ENCODE assay signal across 12 cellular contexts in genomic region chr17:42246515-42246914, GRCh38. TPM values are rescaled to one million over a fixed set of nuclear protein-coding genes. Genes with fewer than 3 reads are reported as not detected.
A peak's percentile ranks its signal among the peaks of the same experiment; 100 is the strongest.
DNase-seq lines count a peak whose midpoint lies in the region; ATAC-seq and TF ChIP-seq lines count a peak whose summit lies in the region.
"Had no signal": no experiment of that assay in that cellular context is flagged by ENCODE, and none has a peak within 500 bp of the region (broad histone marks: within the 10 kb centered on the region; RNA-seq: fewer than 3 reads in every experiment).

No MANE protein-coding gene starts in this region.

- H3K36me3 Mint-ChIP-seq in activated naive CD8-positive, alpha-beta T cell = no peaks in the 10 kb centered on the region

- no peaks in the 10 kb centered on the region for H3K36me3 ChIP-seq in breast epithelium
- no peaks in the 10 kb centered on the region for H3K36me3 ChIP-seq in mammary epithelial cell (ENCODE audit: insufficient read depth, low read length)
- no peaks in the 10 kb centered on the region for H3K36me3 ChIP-seq in mesenchymal stem cell (ENCODE audit: control insufficient read depth in 1 of 2, insufficient read depth in 2 of 2, low read depth in 1 of 2, low read length in 2 of 2)
- no peaks in the 10 kb centered on the region for H3K36me3 ChIP-seq in upper lobe of left lung
- no peaks in the 10 kb centered on the region for H3K36me3 ChIP-seq in mucosa of descending colon (ENCODE audit: low read depth)
- H3K36me3 ChIP-seq: tibial artery had no signal

- no peak overlapping the region for H2BK120ac ChIP-seq in mesenchymal stem cell (ENCODE audit: low read depth, low read length)

- no peak overlapping the region for H4K8ac ChIP-seq in mesenchymal stem cell (ENCODE audit: low read length)

- TF ChIP-seq CTCF in breast epithelium (IDR thresholded peaks at IDR 0.05) (no peak), mammary epithelial cell (conservative IDR thresholded peaks at IDR 0.05 in 1 of 2, IDR thresholded peaks at IDR 0.05 in 1 of 2; ENCODE audit: extremely low read depth in 1 of 2, insufficient read depth in 1 of 2, low read depth in 1 of 2, low read length in 2 of 2) (no peak), upper lobe of left lung (IDR thresholded peaks at IDR 0.05) (no peak), mucosa of descending colon (IDR thresholded peaks at IDR 0.05) (no peak), coronary artery (IDR thresholded peaks at IDR 0.05) (no peak)

- no peak for DNase-seq in breast epithelium (ENCODE audit: low spot score in 2 of 2)
- DNase-seq in mammary epithelial cell = no peak
- peak; percentile 46 for DNase-seq in mesenchymal stem cell
- DNase-seq in upper lobe of left lung = no peak
- no peak for DNase-seq in mucosa of descending colon
- no peak for DNase-seq in coronary artery (ENCODE audit: low spot score)
- DNase-seq in glomerular visceral epithelial cell (ENCODE audit: extremely low spot score) = no peak
- DNase-seq: NCI-H1092 treated with DMSO at 0.1 percent for 48 hours; NCI-H524; stimulated activated CD4-positive, alpha-beta T cell treated with anti-CD3 and anti-CD28 coated beads, Interleukin-4, amount 100 ng/mL, for 4 hours; tibial artery had no signal

- no peak for TF ChIP-seq EP300 in upper lobe of left lung (IDR thresholded peaks at IDR 0.05)

- no peaks in the 10 kb centered on the region for H3K9me3 ChIP-seq in breast epithelium
- H3K9me3 ChIP-seq in mammary epithelial cell (replicated peaks; ENCODE audit: insufficient read depth, low read length) = peaks cover 2% of the 10 kb centered on the region
- no peaks in the 10 kb centered on the region for H3K9me3 ChIP-seq in mesenchymal stem cell (ENCODE audit: control insufficient read depth, low read length)
- no peaks in the 10 kb centered on the region for H3K9me3 ChIP-seq in upper lobe of left lung
- H3K9me3 ChIP-seq in mucosa of descending colon = no peaks in the 10 kb centered on the region
- H3K9me3 ChIP-seq: tibial artery had no signal

- H2AK5ac ChIP-seq in mesenchymal stem cell (ENCODE audit: low read length, severe bottlenecking) = no peak overlapping the region

- no peaks in the 10 kb centered on the region for H3K27me3 Mint-ChIP-seq in activated naive CD8-positive, alpha-beta T cell

- H2BK15ac ChIP-seq in mesenchymal stem cell (ENCODE audit: low read depth, poor library complexity, severe bottlenecking) = no peak overlapping the region

- dilution Hi-C loops in mammary epithelial cell (cut with HindIII; ENCODE audit: low sequenced_read_pairs) = no loop called here

- H2BK5ac ChIP-seq in mesenchymal stem cell (ENCODE audit: low read depth, low read length, poor library complexity, severe bottlenecking) = no peak overlapping the region

- in situ Hi-C loops in mammary epithelial cell (cut with MboI; ENCODE audit: low sequenced_read_pairs in 2 of 2) = no loop called here

- no peak overlapping the region for H4K91ac ChIP-seq in mesenchymal stem cell (ENCODE audit: low read length)

- H3K23ac ChIP-seq in mesenchymal stem cell (ENCODE audit: low read length in 2 of 2) = no peak overlapping the region

- TF ChIP-seq POLR2A in breast epithelium (IDR thresholded peaks at IDR 0.05) (no peak), upper lobe of left lung (IDR thresholded peaks at IDR 0.05) (no peak)

- ATAC-seq in upper lobe of left lung (ENCODE audit: low FRiP score in 2 of 2) (no peak), mucosa of descending colon (no peak)

- 92% methylated on average over 7 of the region's 7 CpGs for WGBS in mammary epithelial cell (ENCODE audit: low coverage, missing lambda C conversion rate)
- 78% methylated on average over 7 of the region's 7 CpGs for WGBS in mesenchymal stem cell
- WGBS in upper lobe of left lung, 2 donors = 69 to 72% methylated on average over 7 of the region's 7 CpGs

- intact Hi-C loops in breast epithelium (cut with DNase I; ENCODE audit: low total_unique reads) (no loop called here), mammary epithelial cell (cut with micrococcal nuclease) (no loop called here), mucosa of descending colon (cut with DNase I, micrococcal nuclease) (no loop called here)

- peaks cover 14% of the 10 kb centered on the region for H3K79me2 ChIP-seq in mammary epithelial cell (ENCODE audit: insufficient read depth, low read length)

- no peak overlapping the region for H3K18ac ChIP-seq in mesenchymal stem cell (ENCODE audit: low read depth in 1 of 2, low read length in 2 of 2)

- H3K4me3 ChIP-seq in breast epithelium (no peak overlapping the region), mammary epithelial cell (replicated peaks in 1 of 3; ENCODE audit: insufficient read depth in 1 of 3, low read depth in 2 of 3, low read length in 3 of 3) (no peak overlapping the region), mesenchymal stem cell (ENCODE audit: insufficient read depth in 1 of 2, low read depth in 1 of 2, low read length in 2 of 2) (no peak overlapping the region), upper lobe of left lung (no peak overlapping the region), mucosa of descending colon (no peak overlapping the region), coronary artery (no peak overlapping the region)
- H3K4me3 ChIP-seq: tibial artery had no signal

- H4K20me1 ChIP-seq in mammary epithelial cell (ENCODE audit: insufficient read depth, low read length) = no peaks in the 10 kb centered on the region

- H3K27ac Mint-ChIP-seq in activated naive CD8-positive, alpha-beta T cell = peak overlapping the region; percentile 98

- CTCF ChIA-PET in mammary epithelial cell (lab: Charles Lee; ENCODE audit: low non-redundant PET) = no interaction called here

- H3K14ac ChIP-seq in mesenchymal stem cell (ENCODE audit: low read length in 2 of 2) = no peak overlapping the region

- peak overlapping the region; percentile 66 for H3K4me3 Mint-ChIP-seq in activated naive CD8-positive, alpha-beta T cell

- H3K4me1 ChIP-seq in breast epithelium (no peaks in the 10 kb centered on the region), mammary epithelial cell (ENCODE audit: insufficient read depth, low read length) (no peaks in the 10 kb centered on the region), mesenchymal stem cell (ENCODE audit: control insufficient read depth, insufficient read depth, low read depth, low read length) (peaks cover 2% of the 10 kb centered on the region), upper lobe of left lung (peaks cover 24 to 67% (median 43%) of the 10 kb centered on the region in 4 donors), mucosa of descending colon (ENCODE audit: low read depth) (no peaks in the 10 kb centered on the region)

- no peaks in the 10 kb centered on the region for H3K27me3 ChIP-seq in breast epithelium
- no peaks in the 10 kb centered on the region for H3K27me3 ChIP-seq in mammary epithelial cell (ENCODE audit: insufficient read depth, low read length)
- no peaks in the 10 kb centered on the region for H3K27me3 ChIP-seq in mesenchymal stem cell (ENCODE audit: control insufficient read depth in 1 of 2, insufficient read depth in 1 of 2, low read length in 2 of 2)
- no peaks in the 10 kb centered on the region for H3K27me3 ChIP-seq in upper lobe of left lung
- H3K27me3 ChIP-seq: tibial artery had no signal

- H2BK12ac ChIP-seq in mesenchymal stem cell (ENCODE audit: low read length in 2 of 2) = no peak overlapping the region

- peaks cover 25% of the 10 kb centered on the region for H3K79me1 ChIP-seq in mesenchymal stem cell (replicated peaks; ENCODE audit: low read length, poor library complexity, severe bottlenecking)

- H3K9ac ChIP-seq in mammary epithelial cell (ENCODE audit: insufficient read depth, low read length) (no peak overlapping the region), mesenchymal stem cell (ENCODE audit: low read length) (no peak overlapping the region)

- no peak overlapping the region for H3K4ac ChIP-seq in mesenchymal stem cell (ENCODE audit: low read depth in 1 of 2, low read length in 2 of 2)

- no peaks in the 10 kb centered on the region for H3K9me3 Mint-ChIP-seq in activated naive CD8-positive, alpha-beta T cell (ENCODE audit: low read depth)

- BruUV-seq in mammary epithelial cell (replicated peaks; lab: Mats Ljungman, UMichigan) = no TSS peak

- H2AFZ ChIP-seq in mammary epithelial cell (ENCODE audit: low read depth, low read length) = no peak overlapping the region
- H2AFZ ChIP-seq in mesenchymal stem cell (ENCODE audit: low read depth, low read length) = no peak overlapping the region

- peak overlapping the region; percentile 37 to 45 for H3K27ac ChIP-seq in breast epithelium
- H3K27ac ChIP-seq in mammary epithelial cell (ENCODE audit: insufficient read depth, low read depth, low read length) = no peak overlapping the region
- no peak overlapping the region for H3K27ac ChIP-seq in mesenchymal stem cell (ENCODE audit: low read length, poor library complexity, severe bottlenecking)
- peak overlapping the region; percentile 9 to 96 (median 91) for H3K27ac ChIP-seq in upper lobe of left lung
- H3K27ac ChIP-seq in coronary artery = peak overlapping the region in 1 of 2 donors; percentile 48

- H3K4me1 Mint-ChIP-seq in activated naive CD8-positive, alpha-beta T cell (ENCODE audit: low read depth) = peaks cover 67% of the 10 kb centered on the region

- no peak overlapping the region for H3K4me2 ChIP-seq in mammary epithelial cell (ENCODE audit: insufficient read depth, low read depth, low read length)
- H3K4me2 ChIP-seq in mesenchymal stem cell (ENCODE audit: low read length, poor library complexity, severe bottlenecking) = no peak overlapping the region

RNA-seq across cellular contexts. Expression of gene STAT5B, which starts 29.7 kb away (rescaled TPM):
- total RNA-seq in breast epithelium (100 to 1,000 TPM in 2 of 3 donors, 10 to 100 TPM in 1; 97.2 to 130 (median 101) TPM), mammary epithelial cell (10 to 100 TPM; 20.0 to 20.5 TPM), upper lobe of left lung (100 to 1,000 TPM in 1 of 6 donors, 10 to 100 TPM in 5; 48.6 to 115 (median 66.3) TPM), mucosa of descending colon (10 to 100 TPM; 30.1 to 93.0 (median 32.2) TPM)
- polyA plus RNA-seq in mammary epithelial cell = 13.3 TPM
- 82.6 TPM for polyA minus RNA-seq in mammary epithelial cell
- polyA plus RNA-seq in mesenchymal stem cell (2013, experiment 1 of 2) = 12.3 TPM
- polyA plus RNA-seq in mesenchymal stem cell (2013, experiment 2 of 2) = 11.9 TPM

RNA-seq across cellular contexts. Expression of gene STAT5A, which starts 41.8 kb away (rescaled TPM):
- total RNA-seq in breast epithelium = 100 to 1,000 TPM in 1 of 3 donors, 10 to 100 TPM in 2; 72.8 to 363 (median 78.9) TPM
- 10 to 100 TPM in 1 of 2 donors, 1 to 10 TPM in 1; 1.7 to 10.5 TPM for total RNA-seq in mammary epithelial cell
- 1.2 TPM for polyA plus RNA-seq in mammary epithelial cell
- polyA minus RNA-seq in mammary epithelial cell = 5.2 TPM
- 4.0 TPM for polyA plus RNA-seq in mesenchymal stem cell (2013, experiment 1 of 2)
- polyA plus RNA-seq in mesenchymal stem cell (2013, experiment 2 of 2) = 3.2 TPM
- 100 to 1,000 TPM in 1 of 6 donors, 10 to 100 TPM in 5; 33.7 to 119 (median 70.3) TPM for total RNA-seq in upper lobe of left lung
- 10 to 100 TPM; 26.4 to 53.7 (median 29.7) TPM for total RNA-seq in mucosa of descending colon

RNA-seq across cellular contexts. Expression of gene GHDC, which starts 52.2 kb away (rescaled TPM):
- 10 to 100 TPM; 29.1 to 53.0 (median 33.1) TPM for total RNA-seq in breast epithelium
- total RNA-seq in mammary epithelial cell = 10 to 100 TPM; 10.9 to 24.8 TPM
- polyA plus RNA-seq in mammary epithelial cell = 7.6 TPM
- 3.0 TPM for polyA minus RNA-seq in mammary epithelial cell
- 0.65 TPM for polyA plus RNA-seq in mesenchymal stem cell (2013, experiment 1 of 2)
- 0.59 TPM for polyA plus RNA-seq in mesenchymal stem cell (2013, experiment 2 of 2)
- 10 to 100 TPM; 24.3 to 40.9 (median 33.0) TPM for total RNA-seq in upper lobe of left lung
- 10 to 100 TPM; 21.9 to 22.2 (median 22.0) TPM for total RNA-seq in mucosa of descending colon

Comparison
In these comparisons a context has a peak if more than half of its experiments do, and no peak if none do; other contexts are left out.
1. H3K27ac ChIP-seq: peak in breast epithelium (2 of 2) and upper lobe of left lung (4 of 4); none in mammary epithelial cell (single experiment) and mesenchymal stem cell (single experiment).